Comparison of ENCODE assay signal across 27 cellular contexts in genomic region chr3:7536921-7537320, GRCh38.
"Had no signal": no experiment of that assay in that cellular context is flagged by ENCODE, and none has a peak within 500 bp of the region (broad histone marks: within the 10 kb centered on the region; RNA-seq: fewer than 3 reads in every experiment).

No MANE protein-coding gene starts in this region.

- H3K4me3 ChIP-seq: esophagus squamous epithelium, heart right ventricle, left lung, mucosa of descending colon, neural progenitor cell, prostate gland, right atrium auricular region, smooth muscle cell, suprapubic skin, vagina had no signal

- H3K27me3 ChIP-seq: esophagus squamous epithelium, heart right ventricle, left lung, neural progenitor cell, right atrium auricular region, suprapubic skin, vagina had no signal

- H3K4me1 ChIP-seq: esophagus squamous epithelium, heart right ventricle, left lung, neural progenitor cell, prostate gland, right atrium auricular region, suprapubic skin, vagina had no signal

- H2AFZ ChIP-seq: neural progenitor cell had no signal

- H3K36me3 ChIP-seq: esophagus squamous epithelium, heart right ventricle, left lung, neural progenitor cell, prostate gland, right atrium auricular region, suprapubic skin, vagina had no signal

- DNase-seq: effector memory CD8-positive, alpha-beta T cell; erythroblast; esophagus squamous epithelium; foreskin melanocyte; glutamatergic neuron; heart right ventricle; hippocampal formation; left lung; mesenchymal stem cell; mucosa of descending colon; naive B cell; stimulated activated CD4-positive, alpha-beta T cell treated with anti-CD3 and anti-CD28 coated beads, Interleukin-12 subunit alpha, Interleukin-12 subunit beta, amount 100 ng/mL, for 4 hours; stimulated activated CD4-positive, alpha-beta T cell treated with anti-CD3 and anti-CD28 coated beads, Interleukin-1b, Interleukin-23, amount 100 ng/mL, for 48 hours; stimulated activated CD4-positive, alpha-beta T cell treated with anti-CD3 and anti-CD28 coated beads, Interleukin-4, amount 100 ng/mL, for 1 hour; stimulated activated CD8-positive, alpha-beta memory T cell treated with anti-CD3 and anti-CD28 coated beads, Interleukin-4, amount 100 ng/mL, for 48 hours; stimulated activated naive CD4-positive, alpha-beta T cell; stimulated activated naive CD8-positive, alpha-beta T cell treated with anti-CD3 and anti-CD28 coated beads, Interleukin-15, amount 100 ng/mL, for 72 hours; trophoblast cell had no signal

- H3K9ac ChIP-seq: neural progenitor cell had no signal

- H3K9me3 ChIP-seq: esophagus squamous epithelium, heart right ventricle, mucosa of descending colon, prostate gland, right atrium auricular region, suprapubic skin, vagina had no signal

- H3K27ac ChIP-seq: esophagus squamous epithelium, heart right ventricle, left lung, neural progenitor cell, prostate gland, right atrium auricular region, suprapubic skin, vagina had no signal

- ATAC-seq: effector memory CD8-positive, alpha-beta T cell; heart right ventricle; left cardiac atrium; left lung; mucosa of descending colon; natural killer cell treated with Interleukin-12 subunit alpha and Interleukin-12 subunit beta and Interleukin-15 and Interleukin-18, amount 100 ng/mL, for 72 hours; sciatic nerve; stimulated activated naive CD8-positive, alpha-beta T cell treated with anti-CD3 and anti-CD28 coated beads, Interleukin-15, amount 100 ng/mL, for 72 hours had no signal

- H3K4me2 ChIP-seq: neural progenitor cell, smooth muscle cell had no signal
